Comparison of ENCODE assay signal across 7 cellular contexts in the genomic region with DNA sequence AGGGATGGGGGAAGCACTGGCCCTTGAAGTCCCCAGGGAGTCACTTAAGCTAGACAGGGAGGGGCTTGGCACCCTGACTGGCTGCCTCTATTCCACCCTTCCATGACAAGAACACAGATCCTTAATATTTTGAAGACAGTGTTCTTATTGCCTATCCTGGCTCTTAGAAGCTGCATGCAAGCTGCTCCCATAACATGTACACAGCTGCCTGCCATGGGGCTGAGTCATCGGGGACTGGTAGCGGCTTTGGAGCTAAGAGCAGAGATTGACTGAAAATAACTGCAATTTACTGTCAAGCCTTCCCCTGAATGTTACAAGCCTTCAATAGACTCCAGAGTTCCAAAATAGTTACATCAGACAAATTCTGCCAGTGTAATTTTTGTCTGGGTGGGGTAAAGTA.
A peak's percentile ranks its signal among the peaks of the same experiment; 100 is the strongest.
DNase-seq lines count a peak whose midpoint lies in the region; ATAC-seq and TF ChIP-seq lines count a peak whose summit lies in the region.
"Not testable (repeated sequence)": the region's sequence is repeated elsewhere in the genome, so short reads cannot be mapped to it uniquely, and the experiment has no call there.

No MANE protein-coding gene starts in this region.

- H3K27me3 ChIP-seq in kidney epithelial cell (ENCODE audit: control insufficient read depth, insufficient read depth, low read length) = not testable (repeated sequence)

- peak; percentile 97 for ATAC-seq in SK-N-SH treated with all-trans-retinoic acid at 6 μM for 48 hours

- H3K36me3 ChIP-seq in kidney epithelial cell (ENCODE audit: control insufficient read depth, insufficient read depth, low read length) = not testable (repeated sequence)

- DNase-seq in DMS53 (lab: John Stamatoyannopoulos, UW) = peak; percentile 81
- DNase-seq in HS-5 (ENCODE audit: low read depth) = peak; percentile 6
- DNase-seq in caudate nucleus (lab: John Stamatoyannopoulos, UW) = peak in 38 of 61 donors; percentile 0 to 86 (median 21)
- peak; percentile 91 for DNase-seq in fibroblast of villous mesenchyme (ENCODE audit: low read depth)
- peak; percentile 61 for DNase-seq in kidney epithelial cell (ENCODE audit: low read depth)
- DNase-seq in renal cortical epithelial cell (ENCODE audit: low read depth) = peak; percentile 16

- H3K27ac ChIP-seq in caudate nucleus (ENCODE audit: low read depth, low read length) = not testable (repeated sequence)

- not testable (repeated sequence) for TF ChIP-seq CTCF in fibroblast of villous mesenchyme (IDR thresholded peaks at IDR 0.05; ENCODE audit: insufficient read depth, low read depth, low read length); kidney epithelial cell (IDR thresholded peaks at IDR 0.05; ENCODE audit: insufficient read depth, low read length, poor library complexity, severe bottlenecking)

- H3K4me3 ChIP-seq in fibroblast of villous mesenchyme (ENCODE audit: low read depth, low read length); kidney epithelial cell (ENCODE audit: low read depth, low read length): not testable (repeated sequence)

TF ChIP-seq in SK-N-SH treated with all-trans-retinoic acid at 6 μM for 48 hours, 23 proteins besides CTCF, POLR2A, EP300 and RAD21:
- 0 out of 2 replicates have a peak, but pooled peaks have one; percentile 25 for TF ChIP-seq ISL1 (CRISPR knock-in tag; IDR thresholded peaks at IDR 0.05)

Comparison
In these comparisons a context has a peak if more than half of its experiments do, and no peak if none do; other contexts are left out.
1. DNase-seq: peak in every context shown above with its lines; median percentile 91 in fibroblast of villous mesenchyme; 81 in DMS53; 61 in kidney epithelial cell; 21 in caudate nucleus; 16 in renal cortical epithelial cell; 6 in HS-5.